In the genomic region with DNA sequence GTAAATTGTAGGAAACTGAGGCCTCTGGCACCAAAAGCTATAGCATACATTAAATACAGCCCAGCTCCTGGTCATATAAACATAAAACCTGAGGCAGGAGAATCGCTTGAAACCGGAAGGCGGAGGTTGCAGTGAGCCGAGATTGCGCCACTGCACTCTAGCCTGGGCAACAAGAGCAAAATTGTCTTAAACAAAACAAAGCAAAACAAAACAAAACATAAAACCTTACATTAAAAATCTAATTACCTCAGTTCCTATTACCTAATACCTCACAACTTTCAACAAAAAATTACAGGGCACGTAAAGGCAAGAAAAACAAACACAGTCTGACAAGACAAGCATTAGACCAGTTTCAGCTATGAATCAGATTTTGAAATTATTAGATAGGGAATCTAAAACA, we compare ENCODE assay signal across 1 cellular context.
TF ChIP-seq lines count a peak whose summit lies in the region.

No MANE protein-coding gene starts in this region.

TF ChIP-seq in HEK293, 187 proteins besides CTCF, POLR2A, EP300 and RAD21 (continued from another document):
- TF ChIP-seq ZNF18 (tag by site-specific recombination; IDR thresholded peaks at IDR 0.05): no peak
- 0 out of 2 replicates have a peak, but pooled peaks have one; percentile 59 for TF ChIP-seq GFI1B (tag by site-specific recombination; IDR thresholded peaks at IDR 0.05)
- TF ChIP-seq OSR2 (tag by site-specific recombination; IDR thresholded peaks at IDR 0.05): peak; percentile 74
- TF ChIP-seq WT1 (tag by site-specific recombination; IDR thresholded peaks at IDR 0.05): 0 out of 2 replicates have a peak, but pooled peaks have one; percentile 26
- 0 out of 2 replicates have a peak, but pooled peaks have one; percentile 17 for TF ChIP-seq OVOL3 (tag by site-specific recombination; IDR thresholded peaks at IDR 0.05)
- TF ChIP-seq ZNF404 (tag by site-specific recombination; IDR thresholded peaks at IDR 0.05): no peak
- TF ChIP-seq ZNF837 (tag by site-specific recombination; IDR thresholded peaks at IDR 0.05): no peak
- TF ChIP-seq ZNF707 (tag by site-specific recombination; IDR thresholded peaks at IDR 0.05): no peak
- peak; percentile 74 for TF ChIP-seq ZNF843 (tag by site-specific recombination; IDR thresholded peaks at IDR 0.05)
- TF ChIP-seq ZNF580 (tag by site-specific recombination; IDR thresholded peaks at IDR 0.05): 0 out of 2 replicates have a peak, but pooled peaks have one; percentile 13
- peak; percentile 92; the same call in 1 of the 2 replicates for TF ChIP-seq ZNF621 (tag by site-specific recombination; IDR thresholded peaks at IDR 0.05)
- peak; percentile 38; the same call in 1 of the 2 replicates for TF ChIP-seq ZXDB (tag by site-specific recombination; IDR thresholded peaks at IDR 0.05)
- TF ChIP-seq, protein P1, sequence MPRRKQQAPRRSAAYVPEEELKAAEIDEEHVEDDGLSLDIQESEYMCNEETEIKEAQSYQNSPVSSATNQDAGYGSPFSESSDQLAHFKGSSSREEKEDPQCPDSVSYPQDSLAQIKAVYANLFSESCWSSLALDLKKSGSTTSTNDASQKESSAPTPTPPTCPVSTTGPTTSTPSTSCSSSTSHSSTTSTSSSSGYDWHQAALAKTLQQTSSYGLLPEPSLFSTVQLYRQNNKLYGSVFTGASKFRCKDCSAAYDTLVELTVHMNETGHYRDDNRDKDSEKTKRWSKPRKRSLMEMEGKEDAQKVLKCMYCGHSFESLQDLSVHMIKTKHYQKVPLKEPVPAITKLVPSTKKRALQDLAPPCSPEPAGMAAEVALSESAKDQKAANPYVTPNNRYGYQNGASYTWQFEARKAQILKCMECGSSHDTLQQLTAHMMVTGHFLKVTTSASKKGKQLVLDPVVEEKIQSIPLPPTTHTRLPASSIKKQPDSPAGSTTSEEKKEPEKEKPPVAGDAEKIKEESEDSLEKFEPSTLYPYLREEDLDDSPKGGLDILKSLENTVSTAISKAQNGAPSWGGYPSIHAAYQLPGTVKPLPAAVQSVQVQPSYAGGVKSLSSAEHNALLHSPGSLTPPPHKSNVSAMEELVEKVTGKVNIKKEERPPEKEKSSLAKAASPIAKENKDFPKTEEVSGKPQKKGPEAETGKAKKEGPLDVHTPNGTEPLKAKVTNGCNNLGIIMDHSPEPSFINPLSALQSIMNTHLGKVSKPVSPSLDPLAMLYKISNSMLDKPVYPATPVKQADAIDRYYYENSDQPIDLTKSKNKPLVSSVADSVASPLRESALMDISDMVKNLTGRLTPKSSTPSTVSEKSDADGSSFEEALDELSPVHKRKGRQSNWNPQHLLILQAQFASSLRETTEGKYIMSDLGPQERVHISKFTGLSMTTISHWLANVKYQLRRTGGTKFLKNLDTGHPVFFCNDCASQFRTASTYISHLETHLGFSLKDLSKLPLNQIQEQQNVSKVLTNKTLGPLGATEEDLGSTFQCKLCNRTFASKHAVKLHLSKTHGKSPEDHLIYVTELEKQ (tag by site-specific recombination; IDR thresholded peaks at IDR 0.05; ENCODE audit: borderline replicate concordance): peak; percentile 56; the same call in 1 of the 2 replicates
- TF ChIP-seq ZBTB21 (tag by site-specific recombination; IDR thresholded peaks at IDR 0.05): 0 out of 2 replicates have a peak, but pooled peaks have one; percentile 18
- TF ChIP-seq, protein P2, sequence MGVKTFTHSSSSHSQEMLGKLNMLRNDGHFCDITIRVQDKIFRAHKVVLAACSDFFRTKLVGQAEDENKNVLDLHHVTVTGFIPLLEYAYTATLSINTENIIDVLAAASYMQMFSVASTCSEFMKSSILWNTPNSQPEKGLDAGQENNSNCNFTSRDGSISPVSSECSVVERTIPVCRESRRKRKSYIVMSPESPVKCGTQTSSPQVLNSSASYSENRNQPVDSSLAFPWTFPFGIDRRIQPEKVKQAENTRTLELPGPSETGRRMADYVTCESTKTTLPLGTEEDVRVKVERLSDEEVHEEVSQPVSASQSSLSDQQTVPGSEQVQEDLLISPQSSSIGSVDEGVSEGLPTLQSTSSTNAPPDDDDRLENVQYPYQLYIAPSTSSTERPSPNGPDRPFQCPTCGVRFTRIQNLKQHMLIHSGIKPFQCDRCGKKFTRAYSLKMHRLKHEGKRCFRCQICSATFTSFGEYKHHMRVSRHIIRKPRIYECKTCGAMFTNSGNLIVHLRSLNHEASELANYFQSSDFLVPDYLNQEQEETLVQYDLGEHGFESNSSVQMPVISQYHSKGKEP (tag by site-specific recombination; IDR thresholded peaks at IDR 0.05): peak; percentile 65; the same call in 1 of the 2 replicates
- TF ChIP-seq ZNF211 (tag by site-specific recombination; IDR thresholded peaks at IDR 0.05; ENCODE audit: low read depth): no peak
- peak; percentile 63; the same call in 1 of the 2 replicates for TF ChIP-seq ZNF629 (tag by site-specific recombination; IDR thresholded peaks at IDR 0.05)
